Comparison of ENCODE assay signal across 18 cellular contexts in the genomic region with DNA sequence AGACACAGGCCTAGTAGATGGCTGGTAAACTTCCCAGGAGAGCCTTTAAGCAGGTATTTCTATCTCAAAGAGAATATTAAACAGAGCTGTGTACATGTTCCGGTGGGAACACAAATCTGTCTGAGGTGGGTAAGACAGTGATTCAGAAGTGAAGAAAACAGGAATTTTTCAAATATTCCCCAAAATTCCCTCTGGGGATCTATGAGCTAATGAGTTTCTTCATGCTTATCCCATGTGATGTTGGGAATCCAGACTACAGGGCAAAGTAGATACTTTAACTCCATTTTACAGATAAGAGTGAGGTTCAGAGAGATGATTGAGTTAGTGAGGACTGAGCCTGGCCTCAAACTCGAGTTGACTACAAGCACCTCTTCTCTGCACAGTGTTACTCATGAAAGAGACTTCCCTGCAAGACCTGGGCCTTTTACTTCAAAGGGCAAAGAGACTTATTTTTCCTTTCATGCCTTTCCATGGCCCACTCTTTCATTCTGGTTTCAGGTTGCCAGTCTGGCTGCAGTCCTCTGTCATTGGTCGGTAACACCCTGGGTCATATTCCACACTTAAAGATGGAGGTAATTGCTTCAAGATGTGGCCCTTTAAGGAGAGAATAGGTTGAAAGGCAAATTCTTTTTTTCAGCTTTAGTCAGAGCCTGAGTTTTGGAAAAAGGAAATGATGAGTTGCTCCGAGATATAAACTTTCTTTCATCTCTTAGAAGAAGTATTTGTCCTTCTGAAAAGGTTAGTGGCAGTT.
A peak's percentile ranks its signal among the peaks of the same experiment; 100 is the strongest.
DNase-seq lines count a peak whose midpoint lies in the region; ATAC-seq and TF ChIP-seq lines count a peak whose summit lies in the region.
"Had no signal": no experiment of that assay in that cellular context is flagged by ENCODE, and none has a peak within 500 bp of the region (broad histone marks: within the 10 kb centered on the region; RNA-seq: fewer than 3 reads in every experiment).

No MANE protein-coding gene starts in this region.

- H3K9me3 ChIP-seq in adipocyte (ENCODE audit: control insufficient read depth, low read length): no peaks in the 10 kb centered on the region
- H3K9me3 ChIP-seq in Peyer's patch: no peaks in the 10 kb centered on the region
- H3K9me3 ChIP-seq: thoracic aorta had no signal

- no peak for TF ChIP-seq CTCF in Peyer's patch (IDR thresholded peaks at IDR 0.05)

- H3K27ac ChIP-seq in Peyer's patch: no peak overlapping the region
- H3K27ac ChIP-seq: thoracic aorta had no signal

- H3K36me3 Mint-ChIP-seq in memory B cell: peaks cover 15% of the 10 kb centered on the region

- no peaks in the 10 kb centered on the region for H3K9me3 Mint-ChIP-seq in memory B cell
- H3K9me3 Mint-ChIP-seq: activated T-helper 2 cell treated with anti-CD3 and anti-CD28 coated beads, Interferon-gamma antibody, Interleukin-2, Interleukin-4, amounts not matched to agents 10 μg/mL and 5 μg/mL and 100 μg/mL, durations not matched to agents 14 hours and 24 hours and 36 hours; naive thymus-derived CD4-positive, alpha-beta T cell had no signal

- H3K27me3 ChIP-seq in adipocyte (replicated peaks; ENCODE audit: control insufficient read depth, insufficient read depth, low read length) (no peaks in the 10 kb centered on the region), Peyer's patch (no peaks in the 10 kb centered on the region)

- DNase-seq in DMS79 treated with DMSO at 0.1 percent for 48 hours (lab: John Stamatoyannopoulos, UW) (peak; percentile 15), DMS79 (lab: John Stamatoyannopoulos, UW) (no peak), adipocyte (ENCODE audit: low read depth) (peak; percentile 82), memory B cell (ENCODE audit: low spot score in 2 of 2) (no peak), NOMO-1 treated with dmso at 0.1 percent for 144 hours (lab: John Stamatoyannopoulos, UW; ENCODE audit: unreplicated experiment) (no peak), COLO668 (lab: John Stamatoyannopoulos, UW; ENCODE audit: unreplicated experiment) (no peak), Peyer's patch (no peak)
- DNase-seq: amniotic stem cell; central memory CD4-positive, alpha-beta T cell; naive thymus-derived CD4-positive, alpha-beta T cell; NCI-H1694 treated with DMSO at 0.1 percent for 48 hours; NCI-H446 treated with DMSO at 0.1 percent for 48 hours; SHP77 treated with DMSO at 0.1 percent for 48 hours had no signal

- H3K27ac Mint-ChIP-seq in memory B cell: peak overlapping the region; percentile 20
- H3K27ac Mint-ChIP-seq: activated T-helper 2 cell treated with anti-CD3 and anti-CD28 coated beads, Interferon-gamma antibody, Interleukin-2, Interleukin-4, amounts not matched to agents 10 μg/mL and 5 μg/mL and 100 μg/mL, durations not matched to agents 14 hours and 24 hours and 36 hours; naive thymus-derived CD4-positive, alpha-beta T cell had no signal

- H3K36me3 ChIP-seq in adipocyte (ENCODE audit: control insufficient read depth, insufficient read depth, low read length, severe bottlenecking): no peaks in the 10 kb centered on the region
- no peaks in the 10 kb centered on the region for H3K36me3 ChIP-seq in Peyer's patch
- H3K36me3 ChIP-seq: thoracic aorta had no signal

- H3K4me1 Mint-ChIP-seq in memory B cell: no peaks in the 10 kb centered on the region

- no peaks in the 10 kb centered on the region for H3K27me3 Mint-ChIP-seq in memory B cell
- H3K27me3 Mint-ChIP-seq: naive thymus-derived CD4-positive, alpha-beta T cell had no signal

- no peak overlapping the region for H3K9ac ChIP-seq in adipocyte (ENCODE audit: low read length)

- H3K4me3 ChIP-seq in adipocyte (ENCODE audit: low read length): no peak overlapping the region
- no peak overlapping the region for H3K4me3 ChIP-seq in Peyer's patch
- H3K4me3 ChIP-seq: thoracic aorta had no signal

- ATAC-seq in memory B cell (ENCODE audit: low read depth): no peak
- ATAC-seq in HG02588 (IDR thresholded peaks at IDR 0.05; ENCODE audit: unreplicated experiment): no peak
- ATAC-seq: activated CD4-positive, CD25-positive, alpha-beta regulatory T cell treated with anti-CD3 and anti-CD28 coated beads, Interleukin-2, amount 50 U/mL, for 24 hours; HepG2; naive thymus-derived CD4-positive, alpha-beta T cell had no signal

- H3K4me3 Mint-ChIP-seq in memory B cell: no peak overlapping the region
- H3K4me3 Mint-ChIP-seq: naive thymus-derived CD4-positive, alpha-beta T cell had no signal

- H3K4me1 ChIP-seq in adipocyte (ENCODE audit: control insufficient read depth, insufficient read depth, low read length): peaks cover 44% of the 10 kb centered on the region
- peaks cover 0 to 15% (median 1%) of the 10 kb centered on the region in 4 donors for H3K4me1 ChIP-seq in Peyer's patch

- no peak for TF ChIP-seq POLR2A in Peyer's patch (IDR thresholded peaks at IDR 0.05)

Comparison
In these comparisons a context has a peak if more than half of its experiments do, and no peak if none do; other contexts are left out.
1. DNase-seq: peak in DMS79 treated with DMSO at 0.1 percent for 48 hours (single experiment) and adipocyte (single experiment); none in DMS79 (single experiment), memory B cell (0 of 2), NOMO-1 treated with dmso at 0.1 percent for 144 hours (single experiment), COLO668 (single experiment) and Peyer's patch (0 of 3).